ENCODE assay signal across 8 cellular contexts in the genomic region with DNA sequence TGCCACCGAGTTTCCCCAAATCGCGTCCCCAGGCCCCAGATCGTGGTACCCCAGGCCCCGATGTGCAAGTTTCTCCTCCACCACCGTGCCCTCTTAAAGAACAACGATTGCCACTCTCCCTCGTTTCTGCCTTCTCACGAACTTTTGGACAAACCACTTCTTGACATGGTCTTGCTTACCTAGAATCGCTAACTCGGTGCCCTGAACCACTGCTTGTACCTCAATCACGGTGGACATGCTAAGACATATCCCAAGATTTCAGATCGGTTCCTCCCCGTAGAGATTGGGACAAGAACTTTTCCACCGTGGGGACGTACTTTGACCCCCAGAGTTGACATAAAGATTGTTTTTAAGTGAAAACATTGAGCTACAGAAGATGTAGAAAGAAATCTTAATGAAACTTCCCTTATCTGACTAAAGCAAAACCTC. TPM values are rescaled to one million over a fixed set of nuclear protein-coding genes. Genes with fewer than 3 reads are reported as not detected.
A peak's percentile ranks its signal among the peaks of the same experiment; 100 is the strongest.
DNase-seq lines count a peak whose midpoint lies in the region; ATAC-seq and TF ChIP-seq lines count a peak whose summit lies in the region.

No MANE protein-coding gene starts in this region.

- no peaks in the 10 kb centered on the region for H3K9me3 ChIP-seq in CD4-positive, alpha-beta T cell (ENCODE audit: control insufficient read depth, low read length)

- H3K27ac ChIP-seq in CD4-positive, alpha-beta T cell (ENCODE audit: low read depth, low read length): peak overlapping the region; percentile 97

- H3K27me3 ChIP-seq in CD4-positive, alpha-beta T cell (ENCODE audit: control insufficient read depth, insufficient read depth, low read length): no peaks in the 10 kb centered on the region

- POLR2A ChIA-PET in CD4-positive, alpha-beta T cell (lab: Charles Lee): interaction anchor here (0.8 to 1.6 kb wide), 8 partner anchors 9 to 223 kb away, joined by 3 to 29 read pairs (median 5); a partner anchor contains a TSS

- peaks cover 56% of the 10 kb centered on the region for H3K4me1 Mint-ChIP-seq in CD4-positive, alpha-beta T cell (ENCODE audit: low read depth)
- H3K4me1 Mint-ChIP-seq in central memory CD8-positive, alpha-beta T cell: peaks cover 49% of the 10 kb centered on the region
- H3K4me1 Mint-ChIP-seq in nephron: peaks cover 14% of the 10 kb centered on the region

- no peak for TF ChIP-seq CTCF in CD4-positive, alpha-beta T cell (IDR thresholded peaks at IDR 0.05)
- TF ChIP-seq CTCF in nephron (IDR thresholded peaks at IDR 0.05; ENCODE audit: unreplicated experiment in 3 of 3): no peak

- H3K27me3 Mint-ChIP-seq in CD4-positive, alpha-beta T cell: no peaks in the 10 kb centered on the region
- H3K27me3 Mint-ChIP-seq in central memory CD8-positive, alpha-beta T cell: no peaks in the 10 kb centered on the region
- peaks cover 40% of the 10 kb centered on the region for H3K27me3 Mint-ChIP-seq in nephron (ENCODE audit: low read depth)

- intact Hi-C loops in CD4-positive, alpha-beta T cell (cut with DNase I, micrococcal nuclease): loop anchor here (1.0 to 10.0 kb wide), 9 partner anchors 15 to 952 kb away; a partner anchor contains a TSS

- CTCF ChIA-PET in CD4-positive, alpha-beta T cell (lab: Charles Lee): interaction anchor here (1.0 to 2.1 kb wide), 3 partner anchors 15 to 23 kb away, joined by 3 to 8 read pairs (median 4); a partner anchor contains a TSS

- no peak for ATAC-seq in CD4-positive, alpha-beta T cell (ENCODE audit: poor library complexity)
- ATAC-seq in HG03521 (IDR thresholded peaks at IDR 0.05; ENCODE audit: unreplicated experiment): peak; percentile 1
- peak; percentile 6 for ATAC-seq in central memory CD8-positive, alpha-beta T cell (replicated peaks; ENCODE audit: extremely low read depth, poor library complexity, severe bottlenecking)
- no peak for ATAC-seq in GM21360 (IDR thresholded peaks at IDR 0.05; ENCODE audit: unreplicated experiment)
- no peak for ATAC-seq in HG02798 (IDR thresholded peaks at IDR 0.05; ENCODE audit: poor library complexity, unreplicated experiment)

- no peak for DNase-seq in CD4-positive, alpha-beta T cell
- DNase-seq in central memory CD8-positive, alpha-beta T cell (ENCODE audit: low spot score in 2 of 2): no peak
- DNase-seq in DMS153 (lab: John Stamatoyannopoulos, UW) (no peak), occipital lobe (lab: John Stamatoyannopoulos, UW) (no peak)

- H3K27ac Mint-ChIP-seq in CD4-positive, alpha-beta T cell: peak overlapping the region; percentile 95
- peak overlapping the region; percentile 96 for H3K27ac Mint-ChIP-seq in central memory CD8-positive, alpha-beta T cell (ENCODE audit: low read depth)
- H3K27ac Mint-ChIP-seq in nephron: peak overlapping the region; percentile 19 to 52 (median 45)

- H3K36me3 Mint-ChIP-seq in CD4-positive, alpha-beta T cell (ENCODE audit: low read depth): peaks cover 48% of the 10 kb centered on the region
- peaks cover 42% of the 10 kb centered on the region for H3K36me3 Mint-ChIP-seq in central memory CD8-positive, alpha-beta T cell (ENCODE audit: insufficient read depth)
- H3K36me3 Mint-ChIP-seq in nephron (ENCODE audit: low read depth): no peaks in the 10 kb centered on the region

- H3K4me3 Mint-ChIP-seq in CD4-positive, alpha-beta T cell: peak overlapping the region; percentile 99
- H3K4me3 Mint-ChIP-seq in central memory CD8-positive, alpha-beta T cell: peak overlapping the region; percentile 100
- H3K4me3 Mint-ChIP-seq in nephron: peak overlapping the region; percentile 89 to 95 (median 94)

- H3K9me3 Mint-ChIP-seq in CD4-positive, alpha-beta T cell: no peaks in the 10 kb centered on the region
- H3K9me3 Mint-ChIP-seq in central memory CD8-positive, alpha-beta T cell: peaks cover 6% of the 10 kb centered on the region
- H3K9me3 Mint-ChIP-seq in nephron: no peaks in the 10 kb centered on the region

RNA-seq across cellular contexts. Expression of a gene that starts 0.5 kb away (rescaled TPM):
- total RNA-seq in CD4-positive, alpha-beta T cell: 100 to 1,000 TPM; 169 to 178 TPM
- total RNA-seq in occipital lobe: 5.9 TPM

Comparison
In these comparisons a context has a peak if more than half of its experiments do, and no peak if none do; other contexts are left out.
1. ATAC-seq: peak in HG03521 (single experiment) and central memory CD8-positive, alpha-beta T cell (single experiment); none in CD4-positive, alpha-beta T cell (single experiment), GM21360 (single experiment) and HG02798 (single experiment).
2. H3K27ac Mint-ChIP-seq: peak in every context shown above with its lines; median percentile 96 in central memory CD8-positive, alpha-beta T cell; 95 in CD4-positive, alpha-beta T cell; 45 in nephron.
3. RNA of a gene that starts 0.5 kb away (total RNA-seq): 169 to 178 TPM in CD4-positive, alpha-beta T cell; 5.9 TPM in occipital lobe (single experiment); every median in the first group is over 10 times any median in the second.
4. Peak in every context shown above with its lines, with median percentiles within 50 percentile points of each other: H3K4me3 Mint-ChIP-seq.